Comparison of ENCODE assay signal across 24 cellular contexts in genomic region chr5:14778789-14779070, GRCh38.
DNase-seq lines count a peak whose midpoint lies in the region; ATAC-seq lines count a peak whose summit lies in the region.
"Had no signal": no experiment of that assay in that cellular context is flagged by ENCODE, and none has a peak within 500 bp of the region (broad histone marks: within the 10 kb centered on the region; RNA-seq: fewer than 3 reads in every experiment).

No MANE protein-coding gene starts in this region.

- peaks cover 30% of the 10 kb centered on the region for H3K36me3 Mint-ChIP-seq in activated T-helper 17 cell treated with anti-CD3 and anti-CD28 coated beads, Interleukin-2, amount 50 U/mL, for 72 hours (ENCODE audit: low read depth)
- peaks cover 15% of the 10 kb centered on the region for H3K36me3 Mint-ChIP-seq in stimulated activated memory B cell treated with anti-CD40 and anti-IgM and Interleukin-4, amounts not matched to agents 10 μg/mL and 1 μg/mL and 100 μg/mL, for 72 hours

- no peak overlapping the region for H3K4me3 Mint-ChIP-seq in activated T-helper 17 cell treated with anti-CD3 and anti-CD28 coated beads, Interleukin-2, amount 50 U/mL, for 72 hours
- H3K4me3 Mint-ChIP-seq in stimulated activated memory B cell treated with anti-CD40 and anti-IgM and Interleukin-4, amounts not matched to agents 10 μg/mL and 1 μg/mL and 100 μg/mL, for 72 hours = no peak overlapping the region
- H3K4me3 Mint-ChIP-seq: activated CD4-positive, alpha-beta T cell treated with anti-CD3 and anti-CD28 coated beads, Interleukin-2, amount 10 ng/mL, durations not matched to agents 24 days and 14 days; activated T-cell treated with anti-CD3 and anti-CD28 coated beads, Interleukin-2, amount 50 U/mL, for 4 hours; brain; immature natural killer cell had no signal

- DNase-seq in left ventricle myocardium superior (no peak), left cardiac atrium (no peak), kidney glomerular epithelial cell (lab: John Stamatoyannopoulos, UW) (peak; percentile 18), LoVo (ENCODE audit: low spot score) (no peak)
- no peak for DNase-seq in activated CD4-positive, alpha-beta T cell treated with anti-CD3 and anti-CD28 coated beads, Interleukin-2, amount 50 U/mL, for 1 hour
- DNase-seq: activated CD4-positive, alpha-beta T cell treated with anti-CD3 and anti-CD28 coated beads, Interleukin-2, amount 10 ng/mL, durations not matched to agents 24 days and 14 days; activated T-cell treated with anti-CD3 and anti-CD28 coated beads, Interleukin-2, amount 50 U/mL, for 4 hours; adrenal gland; COR-L47; GDM1; hippocampal formation; immature natural killer cell; mesenchymal stem cell; NCI-H1436 treated with DMSO at 0.1 percent for 48 hours; NCI-H446; NCI-H82; RPMI8226; stimulated activated CD4-positive, alpha-beta T cell treated with anti-CD3 and anti-CD28 coated beads, Interleukin-4, amount 100 ng/mL, for 1 hour; T1000; trophoblast cell had no signal

- ATAC-seq in left ventricle myocardium superior (peak; percentile 27), left cardiac atrium (no peak)
- no peak for ATAC-seq in activated T-helper 17 cell treated with anti-CD3 and anti-CD28 coated beads, Interleukin-2, amount 50 U/mL, for 72 hours (replicated peaks)
- ATAC-seq in stimulated activated memory B cell treated with anti-CD40 and anti-IgM and Interleukin-4, amounts not matched to agents 10 μg/mL and 1 μg/mL and 100 μg/mL, for 72 hours = no peak
- ATAC-seq: activated T-cell treated with anti-CD3 and anti-CD28 coated beads, Interleukin-2, amount 50 U/mL, for 4 hours; gastroesophageal sphincter had no signal

- intact Hi-C loops in left ventricle myocardium superior (cut with micrococcal nuclease) = no loop called here
- intact Hi-C loops in left cardiac atrium (cut with DNase I) = no loop called here

- peaks cover 52% of the 10 kb centered on the region for H3K4me1 Mint-ChIP-seq in activated T-helper 17 cell treated with anti-CD3 and anti-CD28 coated beads, Interleukin-2, amount 50 U/mL, for 72 hours
- peaks cover 17% of the 10 kb centered on the region for H3K4me1 Mint-ChIP-seq in stimulated activated memory B cell treated with anti-CD40 and anti-IgM and Interleukin-4, amounts not matched to agents 10 μg/mL and 1 μg/mL and 100 μg/mL, for 72 hours

- H3K9me3 Mint-ChIP-seq in activated T-helper 17 cell treated with anti-CD3 and anti-CD28 coated beads, Interleukin-2, amount 50 U/mL, for 72 hours = no peaks in the 10 kb centered on the region
- no peaks in the 10 kb centered on the region for H3K9me3 Mint-ChIP-seq in stimulated activated memory B cell treated with anti-CD40 and anti-IgM and Interleukin-4, amounts not matched to agents 10 μg/mL and 1 μg/mL and 100 μg/mL, for 72 hours
- H3K9me3 Mint-ChIP-seq: activated T-cell treated with anti-CD3 and anti-CD28 coated beads, Interleukin-2, amount 50 U/mL, for 4 hours; immature natural killer cell had no signal

- H3K27me3 Mint-ChIP-seq in activated T-helper 17 cell treated with anti-CD3 and anti-CD28 coated beads, Interleukin-2, amount 50 U/mL, for 72 hours = no peaks in the 10 kb centered on the region
- no peaks in the 10 kb centered on the region for H3K27me3 Mint-ChIP-seq in stimulated activated memory B cell treated with anti-CD40 and anti-IgM and Interleukin-4, amounts not matched to agents 10 μg/mL and 1 μg/mL and 100 μg/mL, for 72 hours
- H3K27me3 Mint-ChIP-seq: activated CD4-positive, alpha-beta T cell treated with anti-CD3 and anti-CD28 coated beads, Interleukin-2, amount 10 ng/mL, durations not matched to agents 24 days and 14 days; brain had no signal

- peak overlapping the region; percentile 62 for H3K27ac Mint-ChIP-seq in activated T-helper 17 cell treated with anti-CD3 and anti-CD28 coated beads, Interleukin-2, amount 50 U/mL, for 72 hours
- peak overlapping the region; percentile 2 for H3K27ac Mint-ChIP-seq in stimulated activated memory B cell treated with anti-CD40 and anti-IgM and Interleukin-4, amounts not matched to agents 10 μg/mL and 1 μg/mL and 100 μg/mL, for 72 hours
- H3K27ac Mint-ChIP-seq: activated CD4-positive, alpha-beta T cell treated with anti-CD3 and anti-CD28 coated beads, Interleukin-2, amount 10 ng/mL, durations not matched to agents 24 days and 14 days; brain had no signal
